ENCODE assay signal across 25 cellular contexts in genomic region chr4:180668732-180669131, GRCh38.
"Had no signal": no experiment of that assay in that cellular context is flagged by ENCODE, and none has a peak within 500 bp of the region (broad histone marks: within the 10 kb centered on the region; RNA-seq: fewer than 3 reads in every experiment).

No MANE protein-coding gene starts in this region.

- ATAC-seq: effector memory CD8-positive, alpha-beta T cell; esophagus mucosa; gastrocnemius medialis; heart right ventricle; left cardiac atrium; left lung; left ventricle myocardium superior; lower lobe of right lung; naive thymus-derived CD4-positive, alpha-beta T cell had no signal

- DNase-seq: colonic mucosa; cortex of kidney; effector CD8-positive, alpha-beta T cell; effector memory CD8-positive, alpha-beta T cell; endodermal cell; erythroblast; esophagus squamous epithelium; foreskin fibroblast; foreskin melanocyte; gastrocnemius medialis; glutamatergic neuron; head of caudate nucleus; heart right ventricle; hippocampal formation; left cardiac atrium; left lung; left ventricle myocardium superior; lower lobe of right lung; mesendoderm; midbrain; naive thymus-derived CD4-positive, alpha-beta T cell had no signal

- H3K27me3 ChIP-seq: colonic mucosa, esophagus squamous epithelium, gastrocnemius medialis, left lung had no signal

- FAIRE-seq: endometrium, keratinocyte had no signal

- H3K36me3 ChIP-seq: colonic mucosa, esophagus squamous epithelium, gastrocnemius medialis, heart right ventricle, left lung, lower lobe of right lung had no signal

- H3K4me1 ChIP-seq: colonic mucosa, esophagus squamous epithelium, gastrocnemius medialis, left lung, lower lobe of right lung had no signal

- H3K9me3 ChIP-seq: colonic mucosa, esophagus squamous epithelium, gastrocnemius medialis, heart right ventricle, left lung, lower lobe of right lung had no signal

- H3K27ac ChIP-seq: colonic mucosa, epithelial cell of prostate, esophagus squamous epithelium, gastrocnemius medialis, heart right ventricle, left lung, lower lobe of right lung had no signal

- H3K4me3 ChIP-seq: colonic mucosa, esophagus squamous epithelium, gastrocnemius medialis, heart right ventricle, left lung, lower lobe of right lung had no signal
